In genomic region chr16:85754403-85754802, GRCh38 we compare ENCODE assay signal across 1 cellular context.
TF ChIP-seq lines count a peak whose summit lies in the region.

No MANE protein-coding gene starts in this region.

TF ChIP-seq in GM12878, 131 proteins besides CTCF, POLR2A, EP300 and RAD21:
- TF ChIP-seq IKZF1 (conservative IDR thresholded peaks at IDR 0.05) = peak; percentile 35; the same call in 1 of the 2 replicates
- TF ChIP-seq BHLHE40 (IDR thresholded peaks at IDR 0.05; ENCODE audit: borderline replicate concordance in 1 of 2, low read depth in 2 of 2, low read length in 1 of 2) = 0 out of 4 replicates have a peak, but pooled peaks of 1 of the 2 experiments have one; percentile 13
- no peak for TF ChIP-seq CEBPB (IDR thresholded peaks at IDR 0.05; ENCODE audit: borderline replicate concordance in 1 of 2, low read depth in 2 of 2, low read length in 2 of 2)
- peak; percentile 25 to 44; a peak in 2 of 4 replicates for TF ChIP-seq IKZF2 (IDR thresholded peaks at IDR 0.05)
- TF ChIP-seq SPI1 (IDR thresholded peaks at IDR 0.05; ENCODE audit: borderline replicate concordance, insufficient read depth, low read depth, low read length) = no peak
- peak; percentile 80 for TF ChIP-seq MEF2B (IDR thresholded peaks at IDR 0.05; ENCODE audit: partially characterized antibody, poor library complexity, severe bottlenecking)
